In genomic region chr5:109192027-109192426, GRCh38 we compare ENCODE assay signal across 20 cellular contexts.
DNase-seq lines count a peak whose midpoint lies in the region; ATAC-seq, FAIRE-seq and TF ChIP-seq lines count a peak whose summit lies in the region.
"Had no signal": no experiment of that assay in that cellular context is flagged by ENCODE, and none has a peak within 500 bp of the region (broad histone marks: within the 10 kb centered on the region; RNA-seq: fewer than 3 reads in every experiment).

No MANE protein-coding gene starts in this region.

- intact Hi-C loops in right cardiac atrium (cut with DNase I) (no loop called here), cardiac septum (cut with DNase I) (no loop called here), K562 (cut with micrococcal nuclease) (no loop called here)

- H3K9me3 ChIP-seq in right cardiac atrium (ENCODE audit: control insufficient read depth, low read length) (no peaks in the 10 kb centered on the region), K562 (replicated peaks; ENCODE audit: control insufficient read depth, insufficient read depth, low read depth, low read length) (no peaks in the 10 kb centered on the region), iPS-20b (ENCODE audit: insufficient read depth, low read depth, low read length) (no peaks in the 10 kb centered on the region), suprapubic skin (no peaks in the 10 kb centered on the region)

- TF ChIP-seq RAD21 in K562 (CRISPR knock-in tag; conservative IDR thresholded peaks at IDR 0.05 in 1 of 2, IDR thresholded peaks at IDR 0.05 in 1 of 2): no peak

- TF ChIP-seq EP300 in K562 (IDR thresholded peaks at IDR 0.05; ENCODE audit: low read length): no peak
- TF ChIP-seq EP300 in suprapubic skin (IDR thresholded peaks at IDR 0.05): no peak

- in situ Hi-C loops in K562 (cut with MboI): no loop called here

- 97% methylated on average over 1 of the region's 1 CpG for WGBS in right cardiac atrium
- 25% methylated on average over 1 of the region's 1 CpG for WGBS in K562 (ENCODE audit: insufficient coverage, low coverage, missing lambda C conversion rate)
- WGBS in suprapubic skin: 74% methylated on average over 1 of the region's 1 CpG

- H3K4me3 ChIP-seq in right cardiac atrium (ENCODE audit: low read length): no peak overlapping the region
- H3K4me3 ChIP-seq in K562: no peak overlapping the region
- no peak overlapping the region for H3K4me3 ChIP-seq in iPS-20b (ENCODE audit: low read length)
- no peak overlapping the region for H3K4me3 ChIP-seq in suprapubic skin
- H3K4me3 ChIP-seq: GM12878 had no signal

- peak; percentile 47 to 77 for ATAC-seq in right cardiac atrium
- ATAC-seq in K562: no peak; the same call in 2 of the 3 replicates
- ATAC-seq in GM21529 (IDR thresholded peaks at IDR 0.05; ENCODE audit: unreplicated experiment): no peak

- no peaks in the 10 kb centered on the region for H3K27me3 ChIP-seq in right cardiac atrium (ENCODE audit: control insufficient read depth, insufficient read depth)
- H3K27me3 ChIP-seq in K562 (ENCODE audit: control insufficient read depth in 2 of 2, insufficient read depth in 2 of 2, low read length in 2 of 2): no peaks in the 10 kb centered on the region
- H3K27me3 ChIP-seq in iPS-20b (ENCODE audit: insufficient read depth, low read length): no peaks in the 10 kb centered on the region
- H3K27me3 ChIP-seq in suprapubic skin: no peaks in the 10 kb centered on the region

- no peak for TF ChIP-seq CTCF in K562 (IDR thresholded peaks at IDR 0.05 in 2 of 3, conservative IDR thresholded peaks at IDR 0.05 in 1 of 3; ENCODE audit: insufficient read depth in 2 of 3, low read depth in 1 of 3, low read length in 3 of 3)
- TF ChIP-seq CTCF in suprapubic skin (IDR thresholded peaks at IDR 0.05): no peak

- BruUV-seq in K562 (replicated peaks; lab: Mats Ljungman, UMichigan): no TSS peak

- no peak overlapping the region for H3K9ac ChIP-seq in K562 (ENCODE audit: insufficient read depth in 1 of 2, low read depth in 2 of 2, low read length in 2 of 2)
- H3K9ac ChIP-seq in iPS-20b (ENCODE audit: low read depth, low read length): peak overlapping the region; percentile 21; the same call in 1 of the 2 replicates

- no peaks in the 10 kb centered on the region for H3K9me1 ChIP-seq in K562 (ENCODE audit: control insufficient read depth, insufficient read depth, low read length)

- H3K79me2 ChIP-seq in K562 (ENCODE audit: control insufficient read depth, insufficient read depth, low read length): no peaks in the 10 kb centered on the region

- H4K20me1 ChIP-seq in K562 (replicated peaks; ENCODE audit: control insufficient read depth, insufficient read depth, low read length): no peaks in the 10 kb centered on the region

- no peaks in the 10 kb centered on the region for H3K36me3 ChIP-seq in K562 (ENCODE audit: control insufficient read depth, insufficient read depth, low read length)
- H3K36me3 ChIP-seq in iPS-20b (ENCODE audit: insufficient read depth, low read depth, low read length): no peaks in the 10 kb centered on the region
- peaks cover 15% of the 10 kb centered on the region for H3K36me3 ChIP-seq in suprapubic skin

- DNase-seq in right cardiac atrium (no peak), cardiac septum (ENCODE audit: low spot score) (no peak), K562 (ENCODE audit: extremely low read depth in 1 of 4, low spot score in 3 of 4) (no peak), suprapubic skin (ENCODE audit: low spot score in 2 of 2) (no peak), putamen (ENCODE audit: low spot score) (no peak), NCI-H748 (lab: John Stamatoyannopoulos, UW; ENCODE audit: unreplicated experiment) (no peak)
- DNase-seq: CD4-positive, alpha-beta memory T cell; GOT3; Karpas-422; NCI-H1048; NCI-H146; NCI-H2029 treated with DMSO at 0.1 percent for 48 hours; NCI-H2171 treated with DMSO at 0.1 percent for 48 hours; NCI-H446 treated with DMSO at 0.1 percent for 48 hours; NCI-H82; SIG-M5 had no signal

- CTCF ChIA-PET in K562 (lab: Yijun Ruan, JAX; ENCODE audit: low intra/inter-chr PET ratio): no interaction called here

- TF ChIP-seq POLR2A in K562 (conservative IDR thresholded peaks at IDR 0.05): no peak
- TF ChIP-seq POLR2A in suprapubic skin (IDR thresholded peaks at IDR 0.05): no peak

- POLR2A ChIA-PET in K562 (lab: Yijun Ruan, JAX): no interaction called here

- H2AFZ ChIP-seq in K562 (ENCODE audit: low read depth, low read length): no peak overlapping the region

- H3K27ac ChIP-seq in right cardiac atrium (ENCODE audit: low read length) (no peak overlapping the region), K562 (ENCODE audit: extremely low read depth, low read depth, low read length) (no peak overlapping the region), iPS-20b (ENCODE audit: low read length) (no peak overlapping the region), suprapubic skin (peak overlapping the region; percentile 7)
- H3K27ac ChIP-seq: RWPE1 had no signal

- no peak overlapping the region for H3K4me2 ChIP-seq in K562 (ENCODE audit: insufficient read depth, low read length)

- no peak for FAIRE-seq in K562 (lab: Jason Lieb, UNC)
- FAIRE-seq: GM12878 had no signal

- H3K4me1 ChIP-seq in right cardiac atrium (ENCODE audit: control insufficient read depth, insufficient read depth, low read length): peaks cover 1% of the 10 kb centered on the region
- peaks cover 0 to 6% of the 10 kb centered on the region in 2 experiments; a peak in 2 of 5 replicates for H3K4me1 ChIP-seq in K562 (replicated peaks in 1 of 2; ENCODE audit: control insufficient read depth in 2 of 2, insufficient read depth in 2 of 2, low read length in 2 of 2)
- peaks cover 41% of the 10 kb centered on the region for H3K4me1 ChIP-seq in iPS-20b (ENCODE audit: insufficient read depth, low read length)
- peaks cover 20% of the 10 kb centered on the region for H3K4me1 ChIP-seq in suprapubic skin

TF ChIP-seq in K562, 482 proteins besides CTCF, POLR2A, EP300 and RAD21:
- TF ChIP-seq CREB5 (CRISPR knock-in tag; IDR thresholded peaks at IDR 0.05) (no peak), C11orf30 (IDR thresholded peaks at IDR 0.05; ENCODE audit: low read depth) (peak; percentile 69), RNF219 (CRISPR knock-in tag; IDR thresholded peaks at IDR 0.05) (no peak), ZNF316 (IDR thresholded peaks at IDR 0.05) (peak; percentile 80), TBP (optimal IDR thresholded peaks at IDR 0.05; ENCODE audit: low read depth, low read length) (no peak), SREBF2 (CRISPR knock-in tag; IDR thresholded peaks at IDR 0.05) (no peak), MAFG (tag; conservative IDR thresholded peaks at IDR 0.05) (peak; percentile 44), MAFF (IDR thresholded peaks at IDR 0.05; ENCODE audit: low read length) (peak; percentile 61), MAFK (IDR thresholded peaks at IDR 0.05; ENCODE audit: low read length) (peak; percentile 59; the same call in 1 of the 2 replicates), DPF2 (IDR thresholded peaks at IDR 0.05) (no peak), ZNF324 (CRISPR knock-in tag; IDR thresholded peaks at IDR 0.05) (no peak)
- TF ChIP-seq, protein P1, sequence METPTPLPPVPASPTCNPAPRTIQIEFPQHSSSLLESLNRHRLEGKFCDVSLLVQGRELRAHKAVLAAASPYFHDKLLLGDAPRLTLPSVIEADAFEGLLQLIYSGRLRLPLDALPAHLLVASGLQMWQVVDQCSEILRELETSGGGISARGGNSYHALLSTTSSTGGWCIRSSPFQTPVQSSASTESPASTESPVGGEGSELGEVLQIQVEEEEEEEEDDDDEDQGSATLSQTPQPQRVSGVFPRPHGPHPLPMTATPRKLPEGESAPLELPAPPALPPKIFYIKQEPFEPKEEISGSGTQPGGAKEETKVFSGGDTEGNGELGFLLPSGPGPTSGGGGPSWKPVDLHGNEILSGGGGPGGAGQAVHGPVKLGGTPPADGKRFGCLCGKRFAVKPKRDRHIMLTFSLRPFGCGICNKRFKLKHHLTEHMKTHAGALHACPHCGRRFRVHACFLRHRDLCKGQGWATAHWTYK (CRISPR knock-in tag; IDR thresholded peaks at IDR 0.05): no peak

Comparison
In these comparisons a context has a peak if more than half of its experiments do, and no peak if none do; other contexts are left out.
1. ATAC-seq: peak in right cardiac atrium (2 of 2); none in K562 (single experiment) and GM21529 (single experiment).